Comparison of ENCODE assay signal across 8 cellular contexts in the genomic region with DNA sequence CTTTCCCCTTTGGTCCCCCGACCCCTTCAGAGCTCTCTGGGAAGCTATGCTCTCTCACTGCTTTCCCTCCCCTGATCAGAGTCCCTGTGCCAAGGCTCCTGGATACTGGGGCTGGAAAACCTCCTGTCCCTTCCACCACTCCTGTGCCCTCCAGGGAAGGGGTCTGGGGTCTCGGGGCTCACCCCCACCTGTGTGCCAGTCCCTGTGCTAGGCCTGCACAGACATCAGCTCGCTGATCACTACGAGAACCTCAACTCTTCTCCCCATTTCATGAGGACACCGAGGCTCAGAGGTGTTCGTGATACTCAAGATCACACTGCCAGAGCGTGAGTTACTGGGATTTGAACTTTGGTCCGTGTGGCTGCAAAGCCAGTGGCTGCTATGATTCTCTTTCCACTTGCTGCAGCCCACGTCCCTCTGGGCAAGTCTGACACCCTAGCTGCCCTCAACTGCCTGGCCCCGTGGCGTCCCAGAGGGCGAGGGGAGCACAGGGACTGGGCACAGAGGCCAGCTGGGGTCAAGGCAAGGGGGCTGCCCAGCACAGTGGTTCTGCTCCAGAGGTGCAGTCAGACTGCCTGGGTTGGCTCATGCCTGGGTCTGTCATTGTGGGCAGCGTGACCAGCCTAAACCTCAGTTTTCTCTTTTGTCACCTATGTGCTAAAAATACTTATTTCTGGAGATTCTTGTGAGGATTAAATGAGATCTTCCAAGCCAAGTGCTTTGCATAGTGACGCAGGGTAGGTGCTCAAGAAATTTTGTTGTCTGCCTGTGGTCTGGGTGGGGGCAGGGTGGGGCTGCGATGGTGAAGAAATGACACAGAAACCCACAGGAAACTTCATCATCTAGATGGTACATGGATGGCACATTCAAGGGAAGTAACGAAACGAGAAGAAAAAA. TPM values are rescaled to one million over a fixed set of nuclear protein-coding genes. Genes with fewer than 3 reads are reported as not detected.
DNase-seq lines count a peak whose midpoint lies in the region; ATAC-seq and TF ChIP-seq lines count a peak whose summit lies in the region.

No MANE protein-coding gene starts in this region.

- CTCF ChIA-PET in CD8-positive, alpha-beta T cell (lab: Charles Lee): interaction anchor here (0.5 to 2.8 kb wide), 11 partner anchors 9 to 58 kb away, joined by 3 to 17 read pairs (median 8); partner anchors contain the start of gene TOB1
- CTCF ChIA-PET in activated CD4-positive, alpha-beta T cell treated with anti-CD3 and anti-CD28 coated beads for 36 hours (lab: Charles Lee): interaction anchor here (0.6 to 1.5 kb wide), 7 partner anchors 8 to 75 kb away, joined by 3 to 5 read pairs (median 4); no protein-coding TSS in a partner anchor

- H3K4me1 ChIP-seq in CD8-positive, alpha-beta T cell (ENCODE audit: insufficient read depth, low read length): peaks cover 74% of the 10 kb centered on the region

- H3K36me3 ChIP-seq in CD8-positive, alpha-beta T cell (ENCODE audit: insufficient read depth, low read length): no peaks in the 10 kb centered on the region

- H3K27ac Mint-ChIP-seq in CD8-positive, alpha-beta T cell: peak overlapping the region; percentile 93
- H3K27ac Mint-ChIP-seq in activated CD4-positive, alpha-beta T cell treated with anti-CD3 and anti-CD28 coated beads for 36 hours: peak overlapping the region; percentile 81

- intact Hi-C loops in CD8-positive, alpha-beta T cell (cut with DNase I, micrococcal nuclease): loop anchor here (1.0 to 2.0 kb wide), 6 partner anchors 9 to 44 kb away; partner anchors contain the start of gene TOB1 (in 1 of the 2)
- intact Hi-C loops in activated CD4-positive, alpha-beta T cell treated with anti-CD3 and anti-CD28 coated beads for 36 hours (cut with DNase I, micrococcal nuclease): loop anchor here (1.0 to 5.0 kb wide), 5 partner anchors 35 to 212 kb away; partner anchors contain the start of gene SPAG9 (in 1 of the 2)

- H3K4me1 Mint-ChIP-seq in CD8-positive, alpha-beta T cell (ENCODE audit: low read depth): peaks cover 61% of the 10 kb centered on the region
- H3K4me1 Mint-ChIP-seq in activated CD4-positive, alpha-beta T cell treated with anti-CD3 and anti-CD28 coated beads for 36 hours: peaks cover 64% of the 10 kb centered on the region

- H3K36me3 Mint-ChIP-seq in CD8-positive, alpha-beta T cell: no peaks in the 10 kb centered on the region
- no peaks in the 10 kb centered on the region for H3K36me3 Mint-ChIP-seq in activated CD4-positive, alpha-beta T cell treated with anti-CD3 and anti-CD28 coated beads for 36 hours (ENCODE audit: low read depth)

- peak; percentile 71 to 94 (median 75) for DNase-seq in CD8-positive, alpha-beta T cell
- peak; percentile 91 for DNase-seq in activated CD4-positive, alpha-beta T cell treated with anti-CD3 and anti-CD28 coated beads for 36 hours
- peak; percentile 78 for DNase-seq in central memory CD4-positive, alpha-beta T cell
- DNase-seq in stimulated activated CD4-positive, alpha-beta T cell treated with anti-CD3 and anti-CD28 coated beads, Interleukin-12 subunit alpha, Interleukin-12 subunit beta, amount 100 ng/mL, for 4 hours: peak; percentile 36
- DNase-seq in NCI-H1436 treated with DMSO at 0.1 percent for 48 hours (lab: John Stamatoyannopoulos, UW) (no peak), coronary artery (ENCODE audit: low spot score) (no peak), NCI-H1105 (lab: John Stamatoyannopoulos, UW) (no peak)

- peak; percentile 87 for ATAC-seq in CD8-positive, alpha-beta T cell
- peak; percentile 88 for ATAC-seq in activated CD4-positive, alpha-beta T cell treated with anti-CD3 and anti-CD28 coated beads for 36 hours
- no peak for ATAC-seq in HG03520 (IDR thresholded peaks at IDR 0.05; ENCODE audit: unreplicated experiment)

- POLR2A ChIA-PET in CD8-positive, alpha-beta T cell (lab: Charles Lee): interaction anchor here (0.7 to 16.1 kb wide), 9 partner anchors 10 to 58 kb away, joined by 3 to 196 read pairs (median 5); partner anchors contain the start of gene TOB1
- POLR2A ChIA-PET in activated CD4-positive, alpha-beta T cell treated with anti-CD3 and anti-CD28 coated beads for 36 hours (lab: Charles Lee): interaction anchor here (2.8 kb wide), 1 partner anchor 44 kb away, joined by 14 read pairs; the partner anchor contains the start of gene TOB1

- peak overlapping the region; percentile 55 for H3K4me3 Mint-ChIP-seq in CD8-positive, alpha-beta T cell
- H3K4me3 Mint-ChIP-seq in activated CD4-positive, alpha-beta T cell treated with anti-CD3 and anti-CD28 coated beads for 36 hours: no peak overlapping the region

- peak overlapping the region; percentile 24 for H3K4me3 ChIP-seq in CD8-positive, alpha-beta T cell (ENCODE audit: low read depth, low read length)
- H3K4me3 ChIP-seq in coronary artery: no peak overlapping the region

- no peak for TF ChIP-seq CTCF in CD8-positive, alpha-beta T cell (IDR thresholded peaks at IDR 0.05)
- TF ChIP-seq CTCF in coronary artery (IDR thresholded peaks at IDR 0.05): no peak

- H3K27me3 ChIP-seq in CD8-positive, alpha-beta T cell (ENCODE audit: insufficient read depth, low read length): no peaks in the 10 kb centered on the region

- H3K27ac ChIP-seq in CD8-positive, alpha-beta T cell (ENCODE audit: low read depth, low read length): peak overlapping the region; percentile 83
- H3K27ac ChIP-seq in coronary artery: no peak overlapping the region

- no peaks in the 10 kb centered on the region for H3K9me3 ChIP-seq in CD8-positive, alpha-beta T cell (ENCODE audit: low read length)

- no peaks in the 10 kb centered on the region for H3K27me3 Mint-ChIP-seq in CD8-positive, alpha-beta T cell (ENCODE audit: low read depth)
- no peaks in the 10 kb centered on the region for H3K27me3 Mint-ChIP-seq in activated CD4-positive, alpha-beta T cell treated with anti-CD3 and anti-CD28 coated beads for 36 hours

- H3K9me3 Mint-ChIP-seq in CD8-positive, alpha-beta T cell: no peaks in the 10 kb centered on the region
- no peaks in the 10 kb centered on the region for H3K9me3 Mint-ChIP-seq in activated CD4-positive, alpha-beta T cell treated with anti-CD3 and anti-CD28 coated beads for 36 hours (ENCODE audit: low read depth)

RNA-seq across cellular contexts. Expression of gene TOB1, which starts 43.9 kb away (rescaled TPM):
- 100 to 1,000 TPM; 252 to 277 TPM for total RNA-seq in CD8-positive, alpha-beta T cell
- 10 to 100 TPM; 31.3 to 43.0 TPM for total RNA-seq in activated CD4-positive, alpha-beta T cell treated with anti-CD3 and anti-CD28 coated beads for 36 hours

Comparison
In these comparisons a context has a peak if more than half of its experiments do, and no peak if none do; other contexts are left out.
1. DNase-seq: peak in CD8-positive, alpha-beta T cell (7 of 7), activated CD4-positive, alpha-beta T cell treated with anti-CD3 and anti-CD28 coated beads for 36 hours (single experiment), central memory CD4-positive, alpha-beta T cell (single experiment) and stimulated activated CD4-positive, alpha-beta T cell treated with anti-CD3 and anti-CD28 coated beads, Interleukin-12 subunit alpha, Interleukin-12 subunit beta, amount 100 ng/mL, for 4 hours (single experiment); none in NCI-H1436 treated with DMSO at 0.1 percent for 48 hours (single experiment), coronary artery (single experiment) and NCI-H1105 (single experiment).
2. RNA of gene TOB1, which starts 43.9 kb away (total RNA-seq): 252 to 277 TPM in CD8-positive, alpha-beta T cell; 31.3 to 43.0 TPM in activated CD4-positive, alpha-beta T cell treated with anti-CD3 and anti-CD28 coated beads for 36 hours; every median in the first group is over 4 times any median in the second.